In genomic region chr2:201638331-201638730, GRCh38 we compare ENCODE assay signal across 3 cellular contexts.
A peak's percentile ranks its signal among the peaks of the same experiment; 100 is the strongest.
TF ChIP-seq lines count a peak whose summit lies in the region.

No MANE protein-coding gene starts in this region.

TF ChIP-seq in SK-N-SH, 30 proteins besides CTCF, POLR2A, EP300 and RAD21 (continued from another document):
- TF ChIP-seq PBX3 (IDR thresholded peaks at IDR 0.05) (peak; percentile 22; the same call in 1 of the 2 replicates), FOXJ3 (CRISPR knock-in tag; IDR thresholded peaks at IDR 0.05) (no peak), MAX (IDR thresholded peaks at IDR 0.05; ENCODE audit: low read depth) (no peak)

TF ChIP-seq in SK-N-SH treated with all-trans-retinoic acid at 6 μM for 48 hours, 23 proteins besides CTCF, POLR2A, EP300 and RAD21 (continued from another document):
- no peak for TF ChIP-seq CREB5 (CRISPR knock-in tag; IDR thresholded peaks at IDR 0.05; ENCODE audit: low read depth)
- TF ChIP-seq PATZ1 (CRISPR knock-in tag; IDR thresholded peaks at IDR 0.05; ENCODE audit: borderline replicate concordance): no peak
- no peak for TF ChIP-seq ZNF70 (CRISPR knock-in tag; IDR thresholded peaks at IDR 0.05)
- TF ChIP-seq TOX (CRISPR knock-in tag; IDR thresholded peaks at IDR 0.05; ENCODE audit: borderline replicate concordance): no peak
- no peak for TF ChIP-seq OSR1 (CRISPR knock-in tag; IDR thresholded peaks at IDR 0.05)
- TF ChIP-seq CSDC2 (CRISPR knock-in tag; IDR thresholded peaks at IDR 0.05): no peak
- no peak for TF ChIP-seq SNAI2 (CRISPR knock-in tag; IDR thresholded peaks at IDR 0.05)
- TF ChIP-seq GLIS3 (CRISPR knock-in tag; IDR thresholded peaks at IDR 0.05): no peak
- TF ChIP-seq ZFP3 (CRISPR knock-in tag; IDR thresholded peaks at IDR 0.05): no peak
- TF ChIP-seq RARB (CRISPR knock-in tag; IDR thresholded peaks at IDR 0.05): no peak

TF ChIP-seq in IMR-90, 13 proteins besides CTCF, POLR2A, EP300 and RAD21 (continued from another document):
- no peak for TF ChIP-seq MXI1 (IDR thresholded peaks at IDR 0.05; ENCODE audit: borderline replicate concordance, low read depth, low read length)
- TF ChIP-seq CHD1 (IDR thresholded peaks at IDR 0.05; ENCODE audit: low read depth, low read length): no peak
- no peak for TF ChIP-seq NFE2L2 (IDR thresholded peaks at IDR 0.05; ENCODE audit: low read depth, low read length)
- TF ChIP-seq FOS (IDR thresholded peaks at IDR 0.05; ENCODE audit: low read depth, low read length): no peak
- no peak for TF ChIP-seq MAFK (IDR thresholded peaks at IDR 0.05; ENCODE audit: low read depth, low read length)
- TF ChIP-seq RFX5 (IDR thresholded peaks at IDR 0.05; ENCODE audit: low read depth, low read length): no peak
- TF ChIP-seq SMC3 (IDR thresholded peaks at IDR 0.05; ENCODE audit: low read depth, low read length): no peak
- TF ChIP-seq MAZ (IDR thresholded peaks at IDR 0.05; ENCODE audit: borderline replicate concordance, low read depth, low read length): no peak
- TF ChIP-seq RCOR1 (IDR thresholded peaks at IDR 0.05; ENCODE audit: insufficient replicate concordance, low read length): no peak
- no peak for TF ChIP-seq USF2 (IDR thresholded peaks at IDR 0.05; ENCODE audit: low read depth, low read length)
- no peak for TF ChIP-seq CEBPB (IDR thresholded peaks at IDR 0.05; ENCODE audit: low read depth, low read length)
TF ChIP-seq in IMR-90: peak in this region for 0.
